ENCODE assay signal across 18 cellular contexts in the genomic region with DNA sequence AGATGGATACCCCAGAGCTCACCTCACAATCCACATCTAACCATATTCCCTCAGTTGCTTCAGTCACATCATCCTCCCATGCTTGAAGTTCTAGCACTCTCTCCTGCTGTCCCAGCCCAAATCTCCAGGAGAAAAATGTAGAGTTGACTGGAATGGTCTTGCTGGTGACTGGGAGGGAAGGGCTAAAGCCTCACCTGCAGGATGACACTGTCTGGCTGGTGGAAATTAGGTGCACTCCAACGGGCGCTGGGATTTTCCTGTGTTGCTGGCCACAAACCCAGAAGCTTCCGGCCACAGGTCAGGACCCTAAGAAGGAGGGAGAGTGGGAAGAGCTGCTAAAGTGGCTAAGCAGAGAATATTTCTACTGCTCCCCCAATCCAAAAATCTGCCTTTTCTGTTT. TPM values are rescaled to one million over a fixed set of nuclear protein-coding genes. Genes with fewer than 3 reads are reported as not detected.
A peak's percentile ranks its signal among the peaks of the same experiment; 100 is the strongest.
DNase-seq lines count a peak whose midpoint lies in the region; ATAC-seq and TF ChIP-seq lines count a peak whose summit lies in the region.
"Had no signal": no experiment of that assay in that cellular context is flagged by ENCODE, and none has a peak within 500 bp of the region (broad histone marks: within the 10 kb centered on the region; RNA-seq: fewer than 3 reads in every experiment).

No MANE protein-coding gene starts in this region.

- H3K27me3 Mint-ChIP-seq in activated T-cell treated with anti-CD3 and anti-CD28 coated beads, Interleukin-2, amount 50 U/mL, for 72 hours (ENCODE audit: low read depth), result no peaks in the 10 kb centered on the region
- H3K27me3 Mint-ChIP-seq in activated T-cell treated with anti-CD3 and anti-CD28 coated beads, Interleukin-2, amount 50 U/mL, for 4 hours (ENCODE audit: low read depth), result no peaks in the 10 kb centered on the region
- H3K27me3 Mint-ChIP-seq in stimulated activated memory B cell treated with anti-CD40 and anti-IgM and Interleukin-4, amounts not matched to agents 10 μg/mL and 1 μg/mL and 100 μg/mL, for 72 hours, result no peaks in the 10 kb centered on the region
- peaks cover 0 to 2% (median 0%) of the 10 kb centered on the region in 3 donors for H3K27me3 Mint-ChIP-seq in immature natural killer cell (ENCODE audit: low read depth in 3 of 3)
- H3K27me3 Mint-ChIP-seq: activated CD8-positive, alpha-beta memory T cell treated with anti-CD3 and anti-CD28 coated beads, Interleukin-2, amount 10 ng/mL, durations not matched to agents 7 days and 5 days; stimulated activated naive CD8-positive, alpha-beta T cell treated with anti-CD3 and anti-CD28 coated beads, Interleukin-15, Interleukin-2, amounts not matched to agents 100 ng/mL and 50 ng/mL, for 24 hours had no signal

- H3K4ac ChIP-seq in mesenchymal stem cell (ENCODE audit: low read depth in 1 of 2, low read length in 2 of 2), result no peak overlapping the region

- POLR2A ChIA-PET in RWPE1 (lab: Yijun Ruan, JAX; ENCODE audit: low non-redundant PET), result interaction anchor here (0.6 to 1.1 kb wide), 4 partner anchors 11 to 52 kb away, joined by 3 to 4 read pairs (median 4); no protein-coding TSS in a partner anchor

- H4K8ac ChIP-seq in mesenchymal stem cell (ENCODE audit: low read length), result no peak overlapping the region

- no peak overlapping the region for H2AFZ ChIP-seq in mesenchymal stem cell (ENCODE audit: low read depth, low read length)

- H2BK12ac ChIP-seq in mesenchymal stem cell (ENCODE audit: low read length in 2 of 2), result no peak overlapping the region

- DNase-seq in activated T-cell treated with anti-CD3 and anti-CD28 coated beads, Interleukin-2, amount 50 U/mL, for 72 hours, result no peak
- no peak for DNase-seq in activated T-cell treated with anti-CD3 and anti-CD28 coated beads, Interleukin-2, amount 50 U/mL, for 4 hours
- DNase-seq in RWPE1 (ENCODE audit: low spot score) (no peak), immature natural killer cell (no peak), mesenchymal stem cell (no peak)
- DNase-seq: activated CD8-positive, alpha-beta memory T cell treated with anti-CD3 and anti-CD28 coated beads, Interleukin-2, amount 10 ng/mL, durations not matched to agents 7 days and 5 days; activated naive CD4-positive, alpha-beta T cell treated with Interleukin-2 at 50 U/mL for 16 hours; body of pancreas; COR-L47; hypothalamus; Kasumi-1; kidney glomerular epithelial cell; NCI-H2171; NCI-H774 had no signal

- H2AK5ac ChIP-seq in mesenchymal stem cell (ENCODE audit: low read length, severe bottlenecking), result no peak overlapping the region

- no peak overlapping the region for H2BK120ac ChIP-seq in mesenchymal stem cell (ENCODE audit: low read depth, low read length)

- H3K23ac ChIP-seq in mesenchymal stem cell (ENCODE audit: low read length in 2 of 2), result no peak overlapping the region

- H3K27ac ChIP-seq in RWPE1 (peak overlapping the region; percentile 48), esophagus (ENCODE audit: low read depth in 2 of 2, low read length in 1 of 2) (peak overlapping the region; percentile 46 to 72), mesenchymal stem cell (ENCODE audit: low read length, poor library complexity, severe bottlenecking) (no peak overlapping the region)
- H3K27ac ChIP-seq: body of pancreas had no signal

- no peak for ATAC-seq in activated T-cell treated with anti-CD3 and anti-CD28 coated beads, Interleukin-2, amount 50 U/mL, for 72 hours (replicated peaks in 1 of 2)
- ATAC-seq in activated T-cell treated with anti-CD3 and anti-CD28 coated beads, Interleukin-2, amount 50 U/mL, for 4 hours, result no peak
- ATAC-seq in stimulated activated memory B cell treated with anti-CD40 and anti-IgM and Interleukin-4, amounts not matched to agents 10 μg/mL and 1 μg/mL and 100 μg/mL, for 72 hours, result no peak
- ATAC-seq in GM18498 (IDR thresholded peaks at IDR 0.05; ENCODE audit: unreplicated experiment), result no peak
- ATAC-seq: activated CD8-positive, alpha-beta memory T cell treated with anti-CD3 and anti-CD28 coated beads, Interleukin-2, amount 10 ng/mL, durations not matched to agents 7 days and 5 days; body of pancreas had no signal

- H3K4me2 ChIP-seq in mesenchymal stem cell (ENCODE audit: low read length, poor library complexity, severe bottlenecking), result no peak overlapping the region

- H4K91ac ChIP-seq in mesenchymal stem cell (ENCODE audit: low read length), result no peak overlapping the region

- TF ChIP-seq CTCF in RWPE1 (conservative IDR thresholded peaks at IDR 0.05; ENCODE audit: low read depth), result no peak

- H3K18ac ChIP-seq in mesenchymal stem cell (ENCODE audit: low read depth in 1 of 2, low read length in 2 of 2), result no peak overlapping the region

- no peaks in the 10 kb centered on the region for H3K9me3 Mint-ChIP-seq in activated T-cell treated with anti-CD3 and anti-CD28 coated beads, Interleukin-2, amount 50 U/mL, for 72 hours
- no peaks in the 10 kb centered on the region for H3K9me3 Mint-ChIP-seq in activated T-cell treated with anti-CD3 and anti-CD28 coated beads, Interleukin-2, amount 50 U/mL, for 4 hours
- H3K9me3 Mint-ChIP-seq in stimulated activated memory B cell treated with anti-CD40 and anti-IgM and Interleukin-4, amounts not matched to agents 10 μg/mL and 1 μg/mL and 100 μg/mL, for 72 hours, result no peaks in the 10 kb centered on the region
- H3K9me3 Mint-ChIP-seq in immature natural killer cell, result no peaks in the 10 kb centered on the region
- H3K9me3 Mint-ChIP-seq: stimulated activated naive CD8-positive, alpha-beta T cell treated with anti-CD3 and anti-CD28 coated beads, Interleukin-15, Interleukin-2, amounts not matched to agents 100 ng/mL and 50 ng/mL, for 24 hours had no signal

- H3K27ac Mint-ChIP-seq in activated T-cell treated with anti-CD3 and anti-CD28 coated beads, Interleukin-2, amount 50 U/mL, for 72 hours, result peak overlapping the region; percentile 47
- peak overlapping the region; percentile 15 for H3K27ac Mint-ChIP-seq in stimulated activated memory B cell treated with anti-CD40 and anti-IgM and Interleukin-4, amounts not matched to agents 10 μg/mL and 1 μg/mL and 100 μg/mL, for 72 hours
- H3K27ac Mint-ChIP-seq in immature natural killer cell, result peak overlapping the region in 3 of 6 donors; percentile 46 to 59 (median 49)
- H3K27ac Mint-ChIP-seq: activated CD8-positive, alpha-beta memory T cell treated with anti-CD3 and anti-CD28 coated beads, Interleukin-2, amount 10 ng/mL, durations not matched to agents 7 days and 5 days had no signal

- H3K27me3 ChIP-seq in esophagus (ENCODE audit: control insufficient read depth in 1 of 2, insufficient read depth in 2 of 2, low read length in 2 of 2), result no peaks in the 10 kb centered on the region
- peaks cover 0 to 22% of the 10 kb centered on the region in 2 experiments for H3K27me3 ChIP-seq in mesenchymal stem cell (ENCODE audit: control insufficient read depth in 1 of 2, insufficient read depth in 1 of 2, low read length in 2 of 2)
- H3K27me3 ChIP-seq: body of pancreas had no signal

- peaks cover 8 to 19% of the 10 kb centered on the region in 2 donors for H3K36me3 Mint-ChIP-seq in activated T-cell treated with anti-CD3 and anti-CD28 coated beads, Interleukin-2, amount 50 U/mL, for 72 hours (ENCODE audit: insufficient read depth in 2 of 2)
- H3K36me3 Mint-ChIP-seq in activated T-cell treated with anti-CD3 and anti-CD28 coated beads, Interleukin-2, amount 50 U/mL, for 4 hours (ENCODE audit: insufficient read depth), result peaks cover 18% of the 10 kb centered on the region
- H3K36me3 Mint-ChIP-seq in stimulated activated memory B cell treated with anti-CD40 and anti-IgM and Interleukin-4, amounts not matched to agents 10 μg/mL and 1 μg/mL and 100 μg/mL, for 72 hours, result peaks cover 65% of the 10 kb centered on the region
- H3K36me3 Mint-ChIP-seq in immature natural killer cell, result peaks cover 8 to 34% (median 11%) of the 10 kb centered on the region in 3 donors

- peaks cover 70% of the 10 kb centered on the region for H3K4me1 Mint-ChIP-seq in activated T-cell treated with anti-CD3 and anti-CD28 coated beads, Interleukin-2, amount 50 U/mL, for 72 hours (ENCODE audit: low read depth)
- peaks cover 45% of the 10 kb centered on the region for H3K4me1 Mint-ChIP-seq in activated T-cell treated with anti-CD3 and anti-CD28 coated beads, Interleukin-2, amount 50 U/mL, for 4 hours (ENCODE audit: low read depth)
- peaks cover 90% of the 10 kb centered on the region for H3K4me1 Mint-ChIP-seq in stimulated activated memory B cell treated with anti-CD40 and anti-IgM and Interleukin-4, amounts not matched to agents 10 μg/mL and 1 μg/mL and 100 μg/mL, for 72 hours
- H3K4me1 Mint-ChIP-seq in immature natural killer cell, result peaks cover 15 to 21% of the 10 kb centered on the region in 2 donors

- no peak overlapping the region for H3K9ac ChIP-seq in mesenchymal stem cell (ENCODE audit: low read length)

- no peak overlapping the region for H3K14ac ChIP-seq in mesenchymal stem cell (ENCODE audit: low read length in 2 of 2)

- H3K4me3 Mint-ChIP-seq in activated T-cell treated with anti-CD3 and anti-CD28 coated beads, Interleukin-2, amount 50 U/mL, for 72 hours, result no peak overlapping the region
- H3K4me3 Mint-ChIP-seq in activated T-cell treated with anti-CD3 and anti-CD28 coated beads, Interleukin-2, amount 50 U/mL, for 4 hours, result no peak overlapping the region
- H3K4me3 Mint-ChIP-seq in stimulated activated memory B cell treated with anti-CD40 and anti-IgM and Interleukin-4, amounts not matched to agents 10 μg/mL and 1 μg/mL and 100 μg/mL, for 72 hours, result no peak overlapping the region
- H3K4me3 Mint-ChIP-seq in immature natural killer cell, result no peak overlapping the region
- H3K4me3 Mint-ChIP-seq: activated CD8-positive, alpha-beta memory T cell treated with anti-CD3 and anti-CD28 coated beads, Interleukin-2, amount 10 ng/mL, durations not matched to agents 7 days and 5 days; stimulated activated naive CD8-positive, alpha-beta T cell treated with anti-CD3 and anti-CD28 coated beads, Interleukin-15, Interleukin-2, amounts not matched to agents 100 ng/mL and 50 ng/mL, for 24 hours had no signal

- no peak overlapping the region for H2BK5ac ChIP-seq in mesenchymal stem cell (ENCODE audit: low read depth, low read length, poor library complexity, severe bottlenecking)

- H3K4me1 ChIP-seq in esophagus (ENCODE audit: control insufficient read depth in 2 of 2, insufficient read depth in 2 of 2, low read length in 1 of 2) (peaks cover 2 to 29% of the 10 kb centered on the region in 2 donors), mesenchymal stem cell (ENCODE audit: control insufficient read depth, insufficient read depth, low read depth, low read length) (peaks cover 3% of the 10 kb centered on the region)

- WGBS in esophagus, 2 donors, result 71 to 77% methylated on average over 3 of the region's 3 CpGs
- 97% methylated on average over 3 of the region's 3 CpGs for WGBS in mesenchymal stem cell

- H2BK15ac ChIP-seq in mesenchymal stem cell (ENCODE audit: low read depth, poor library complexity, severe bottlenecking), result no peak overlapping the region

- H3K79me1 ChIP-seq in mesenchymal stem cell (replicated peaks; ENCODE audit: low read length, poor library complexity, severe bottlenecking), result no peaks in the 10 kb centered on the region

- H3K4me3 ChIP-seq in esophagus (ENCODE audit: low read depth in 1 of 2, low read length in 2 of 2), result no peak overlapping the region
- H3K4me3 ChIP-seq in mesenchymal stem cell (ENCODE audit: insufficient read depth in 1 of 2, low read depth in 1 of 2, low read length in 2 of 2), result no peak overlapping the region
- H3K4me3 ChIP-seq: body of pancreas had no signal

- H3K9me3 ChIP-seq in esophagus (ENCODE audit: control insufficient read depth in 2 of 2, insufficient read depth in 1 of 2, low read depth in 1 of 2, low read length in 1 of 2) (no peaks in the 10 kb centered on the region), mesenchymal stem cell (ENCODE audit: control insufficient read depth, low read length) (no peaks in the 10 kb centered on the region)
- H3K9me3 ChIP-seq: body of pancreas had no signal

- H3K36me3 ChIP-seq in esophagus (ENCODE audit: control insufficient read depth in 2 of 2, insufficient read depth in 2 of 2, low read length in 1 of 2) (peaks cover 3 to 28% of the 10 kb centered on the region in 2 donors), mesenchymal stem cell (ENCODE audit: control insufficient read depth in 1 of 2, insufficient read depth in 2 of 2, low read depth in 1 of 2, low read length in 2 of 2) (peaks cover 0 to 17% of the 10 kb centered on the region in 2 experiments)

- CTCF ChIA-PET in RWPE1 (lab: Yijun Ruan, JAX), result interaction anchor here (0.6 to 1.8 kb wide), 5 partner anchors 8 to 488 kb away, joined by 3 to 8 read pairs (median 4); no protein-coding TSS in a partner anchor

RNA-seq across cellular contexts. Expression of gene PPP1R15B, which starts 37.4 kb away (rescaled TPM):
- total RNA-seq in activated T-cell treated with anti-CD3 and anti-CD28 coated beads, Interleukin-2, amount 50 U/mL, for 72 hours, result 10 to 100 TPM; 82.9 to 94.2 TPM
- total RNA-seq in activated T-cell treated with anti-CD3 and anti-CD28 coated beads, Interleukin-2, amount 50 U/mL, for 4 hours, result 10 to 100 TPM; 71.7 to 80.1 (median 72.9) TPM
- 10 to 100 TPM; 14.1 to 15.7 TPM for polyA plus RNA-seq in esophagus
- polyA plus RNA-seq in immature natural killer cell, result 10 to 100 TPM; 13.5 to 23.0 (median 17.3) TPM
- 19.9 TPM for polyA plus RNA-seq in mesenchymal stem cell (2013, experiment 1 of 2)
- 19.0 TPM for polyA plus RNA-seq in mesenchymal stem cell (2013, experiment 2 of 2)

RNA-seq across cellular contexts. Expression of gene PIK3C2B, which starts 45.6 kb away (rescaled TPM):
- total RNA-seq in activated T-cell treated with anti-CD3 and anti-CD28 coated beads, Interleukin-2, amount 50 U/mL, for 72 hours, result 10 to 100 TPM; 43.1 to 54.5 TPM
- total RNA-seq in activated T-cell treated with anti-CD3 and anti-CD28 coated beads, Interleukin-2, amount 50 U/mL, for 4 hours, result 10 to 100 TPM; 13.6 to 18.1 (median 15.6) TPM
- polyA plus RNA-seq in esophagus, result 10 to 100 TPM in 1 of 2 donors, 1 to 10 TPM in 1; 7.8 to 14.2 TPM
- polyA plus RNA-seq in immature natural killer cell, result 1 to 10 TPM in 2 of 3 donors, not detected in 1; 1.4 to 2.3 TPM
- 3.7 TPM for polyA plus RNA-seq in mesenchymal stem cell (2013, experiment 1 of 2)
- polyA plus RNA-seq in mesenchymal stem cell (2013, experiment 2 of 2), result 3.8 TPM
